In genomic region chr5:103373576-103374472, GRCh38 we compare ENCODE assay signal across 22 cellular contexts.
A peak's percentile ranks its signal among the peaks of the same experiment; 100 is the strongest.
DNase-seq lines count a peak whose midpoint lies in the region; TF ChIP-seq lines count a peak whose summit lies in the region.
"Had no signal": no experiment of that assay in that cellular context is flagged by ENCODE, and none has a peak within 500 bp of the region (broad histone marks: within the 10 kb centered on the region; RNA-seq: fewer than 3 reads in every experiment).

No MANE protein-coding gene starts in this region.

- H3K79me2 ChIP-seq in osteoblast (ENCODE audit: insufficient read depth, low read length) = no peaks in the 10 kb centered on the region

- DNase-seq in NCI-H146 (lab: John Stamatoyannopoulos, UW) (peak; percentile 3), NCI-H146 treated with DMSO at 0.1 percent for 48 hours (lab: John Stamatoyannopoulos, UW; ENCODE audit: unreplicated experiment) (no peak), left kidney (ENCODE audit: low read depth, low spot score) (peak; percentile 11), osteoblast (ENCODE audit: insufficient read length, low spot score, missing footprints) (no peak)
- no peak for DNase-seq in activated CD4-positive, alpha-beta T cell treated with anti-CD3 and anti-CD28 coated beads, Interleukin-2, amount 50 U/mL, for 1 hour
- no peak for DNase-seq in activated T-cell treated with anti-CD3 and anti-CD28 coated beads, Interleukin-2, amount 50 U/mL, for 48 hours
- DNase-seq: 8988T; activated CD4-positive, alpha-beta T cell treated with anti-CD3 and anti-CD28 coated beads for 36 hours; activated CD8-positive, alpha-beta memory T cell treated with anti-CD3 and anti-CD28 coated beads, Interleukin-2, amount 10 ng/mL, durations not matched to agents 7 days and 5 days; Calu3; effector CD4-positive, alpha-beta T cell; esophagus squamous epithelium; left ventricle myocardium inferior; NCI-H1694; stimulated activated CD4-positive, alpha-beta T cell treated with anti-CD3 and anti-CD28 coated beads, Interleukin-1b, Interleukin-23, amount 100 ng/mL, for 48 hours; stimulated activated naive CD4-positive, alpha-beta T cell treated with Interleukin-2 at 50 U/mL for 16 hours; SW 1271; transverse colon had no signal

- no peaks in the 10 kb centered on the region for H4K20me1 ChIP-seq in osteoblast (ENCODE audit: insufficient read depth, low read length)

- H3K36me3 ChIP-seq in osteoblast (ENCODE audit: insufficient read depth, low read length) = no peaks in the 10 kb centered on the region
- H3K36me3 ChIP-seq: esophagus squamous epithelium, HAP-1, left ventricle myocardium inferior, neutrophil, transverse colon had no signal

- TF ChIP-seq CTCF in osteoblast (IDR thresholded peaks at IDR 0.05; ENCODE audit: extremely low read depth, low read depth, low read length) = no peak

- H3K4me2 ChIP-seq in osteoblast (ENCODE audit: insufficient read depth, low read length) = no peak overlapping the region

- no peaks in the 10 kb centered on the region for H3K27me3 ChIP-seq in osteoblast (ENCODE audit: insufficient read depth, low read length)
- H3K27me3 ChIP-seq: esophagus squamous epithelium, neutrophil, transverse colon had no signal

- H3K4me1 ChIP-seq in osteoblast (ENCODE audit: insufficient read depth, low read length) = peaks cover 2% of the 10 kb centered on the region
- H3K4me1 ChIP-seq: esophagus squamous epithelium, transverse colon had no signal

- no peak overlapping the region for H3K4me3 ChIP-seq in osteoblast (ENCODE audit: insufficient read depth, low read length)
- H3K4me3 ChIP-seq: esophagus squamous epithelium, HAP-1, left ventricle myocardium inferior, transverse colon had no signal

- H3K27ac ChIP-seq in angular gyrus (ENCODE audit: low read depth, low read length) (peak overlapping the region; percentile 67), temporal lobe (ENCODE audit: low read depth, low read length) (peak overlapping the region; percentile 46), osteoblast (ENCODE audit: low read depth, low read length) (no peak overlapping the region)
- H3K27ac ChIP-seq: esophagus squamous epithelium, left ventricle myocardium inferior, neutrophil, transverse colon had no signal

- no peaks in the 10 kb centered on the region for H3K9me3 ChIP-seq in osteoblast (ENCODE audit: low read depth, low read length)
- H3K9me3 ChIP-seq: esophagus squamous epithelium, HAP-1, neutrophil, transverse colon had no signal

- no peak overlapping the region for H2AFZ ChIP-seq in osteoblast (ENCODE audit: low read length)

Comparison
In these comparisons a context has a peak if more than half of its experiments do, and no peak if none do; other contexts are left out.
1. DNase-seq: peak in NCI-H146 (single experiment) and left kidney (single experiment); none in NCI-H146 treated with DMSO at 0.1 percent for 48 hours (single experiment), activated CD4-positive, alpha-beta T cell treated with anti-CD3 and anti-CD28 coated beads, Interleukin-2, amount 50 U/mL, for 1 hour (single experiment), activated T-cell treated with anti-CD3 and anti-CD28 coated beads, Interleukin-2, amount 50 U/mL, for 48 hours (0 of 2) and osteoblast (single experiment).